4 cellular contexts compared by ENCODE assay signal in the genomic region with DNA sequence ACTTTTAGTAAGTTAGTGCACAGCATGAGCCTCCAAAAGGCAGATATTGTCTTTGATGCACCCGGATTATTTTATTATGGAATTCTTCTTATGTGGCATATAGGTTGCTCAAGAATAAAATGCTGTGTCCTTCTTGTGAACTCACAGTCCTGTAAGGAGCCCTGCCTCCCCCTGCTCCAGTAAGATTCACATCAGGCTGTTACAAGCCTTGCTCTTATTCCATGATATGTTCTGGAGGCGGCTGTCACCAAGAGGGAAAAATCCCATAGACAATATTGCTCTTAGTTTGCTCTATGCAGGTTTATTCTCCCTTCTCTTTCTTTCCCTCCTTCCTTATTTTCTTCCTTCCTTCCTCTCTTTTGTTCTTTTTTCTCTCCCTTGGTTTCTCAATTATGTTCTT.
"Had no signal": no experiment of that assay in that cellular context is flagged by ENCODE, and none has a peak within 500 bp of the region (broad histone marks: within the 10 kb centered on the region; RNA-seq: fewer than 3 reads in every experiment).

No MANE protein-coding gene starts in this region.

- H3K4me3 Mint-ChIP-seq: IgD-negative memory B cell had no signal

- H3K4me3 ChIP-seq: K562 had no signal

- H3K27ac Mint-ChIP-seq: IgD-negative memory B cell had no signal

- H3K27me3 Mint-ChIP-seq: IgD-negative memory B cell had no signal

- H3K36me3 Mint-ChIP-seq: IgD-negative memory B cell had no signal

- H3K4me1 Mint-ChIP-seq: IgD-negative memory B cell had no signal

- DNase-seq: IMR-90 had no signal

- H3K27ac ChIP-seq: HL-60 had no signal
